In genomic region chr7:108196004-108196403, GRCh38 we compare ENCODE assay signal across 24 cellular contexts.
A peak's percentile ranks its signal among the peaks of the same experiment; 100 is the strongest.
DNase-seq lines count a peak whose midpoint lies in the region; ATAC-seq and TF ChIP-seq lines count a peak whose summit lies in the region.
"Had no signal": no experiment of that assay in that cellular context is flagged by ENCODE, and none has a peak within 500 bp of the region (broad histone marks: within the 10 kb centered on the region; RNA-seq: fewer than 3 reads in every experiment).

No MANE protein-coding gene starts in this region.

- TF ChIP-seq CTCF in brain microvascular endothelial cell (IDR thresholded peaks at IDR 0.05; ENCODE audit: low read depth, low read length, missing control alignments) = no peak
- no peak for TF ChIP-seq CTCF in omental fat pad (IDR thresholded peaks at IDR 0.05)

- DNase-seq in AG08395 (ENCODE audit: low spot score) (peak; percentile 7), LHCN-M2 (ENCODE audit: low read depth) (peak; percentile 82), brain microvascular endothelial cell (peak; percentile 11), hepatic stellate cell (ENCODE audit: low spot score) (peak; percentile 5), cerebellum (ENCODE audit: low spot score) (no peak), omental fat pad (ENCODE audit: low spot score) (no peak), HuH-7.5 (ENCODE audit: low spot score) (no peak)
- DNase-seq: activated CD4-positive, alpha-beta T cell treated with anti-CD3 and anti-CD28 coated beads, Interleukin-2, amount 10 ng/mL, durations not matched to agents 24 days and 14 days; activated gamma-delta T cell; amniotic stem cell; cerebellar nuclear complex; DMS 273 treated with DMSO at 0.1 percent for 48 hours; effector CD4-positive, alpha-beta T cell; esophagus squamous epithelium; IMR-90; lower lobe of right lung; NCI-H748 treated with DMSO at 0.1 percent for 48 hours; right cardiac atrium; SHP77 treated with DMSO at 0.1 percent for 48 hours; stimulated activated CD4-positive, alpha-beta T cell treated with anti-CD3 and anti-CD28 coated beads, Interleukin-15, amount 100 ng/mL, for 24 hours; T-cell; testis had no signal

- H3K36me3 ChIP-seq in brain microvascular endothelial cell (replicated peaks) = no peaks in the 10 kb centered on the region
- H3K36me3 ChIP-seq: esophagus squamous epithelium, lower lobe of right lung had no signal

- ATAC-seq in omental fat pad (ENCODE audit: low FRiP score) (no peak), GM21528 (IDR thresholded peaks at IDR 0.05; ENCODE audit: low FRiP score, unreplicated experiment) (no peak)
- ATAC-seq: lower lobe of right lung, right cardiac atrium, T-cell had no signal

- no peak overlapping the region for H3K4me3 ChIP-seq in brain microvascular endothelial cell (ENCODE audit: low read depth, low read length)
- H3K4me3 ChIP-seq: esophagus squamous epithelium, hepatocyte, lower lobe of right lung, testis had no signal

- no peak overlapping the region for H3K27ac ChIP-seq in brain microvascular endothelial cell
- H3K27ac ChIP-seq: esophagus squamous epithelium, hepatocyte, lower lobe of right lung, testis had no signal

- in situ Hi-C loops in brain microvascular endothelial cell (cut with HindIII; ENCODE audit: low pct_ligation_motif_present, low sequenced_read_pairs) = loop anchor here (25.0 kb wide), 1 partner anchor 266 kb away; the partner anchor contains the start of gene NRCAM

- H3K27me3 ChIP-seq in brain microvascular endothelial cell (replicated peaks) = no peaks in the 10 kb centered on the region
- H3K27me3 ChIP-seq: esophagus squamous epithelium, hepatocyte, testis had no signal

Comparison
In these comparisons a context has a peak if more than half of its experiments do, and no peak if none do; other contexts are left out.
1. DNase-seq: peak in AG08395 (single experiment), LHCN-M2 (single experiment), brain microvascular endothelial cell (single experiment) and hepatic stellate cell (single experiment); none in cerebellum (single experiment), omental fat pad (single experiment) and HuH-7.5 (single experiment).